Comparison of ENCODE assay signal across 8 cellular contexts in the genomic region with DNA sequence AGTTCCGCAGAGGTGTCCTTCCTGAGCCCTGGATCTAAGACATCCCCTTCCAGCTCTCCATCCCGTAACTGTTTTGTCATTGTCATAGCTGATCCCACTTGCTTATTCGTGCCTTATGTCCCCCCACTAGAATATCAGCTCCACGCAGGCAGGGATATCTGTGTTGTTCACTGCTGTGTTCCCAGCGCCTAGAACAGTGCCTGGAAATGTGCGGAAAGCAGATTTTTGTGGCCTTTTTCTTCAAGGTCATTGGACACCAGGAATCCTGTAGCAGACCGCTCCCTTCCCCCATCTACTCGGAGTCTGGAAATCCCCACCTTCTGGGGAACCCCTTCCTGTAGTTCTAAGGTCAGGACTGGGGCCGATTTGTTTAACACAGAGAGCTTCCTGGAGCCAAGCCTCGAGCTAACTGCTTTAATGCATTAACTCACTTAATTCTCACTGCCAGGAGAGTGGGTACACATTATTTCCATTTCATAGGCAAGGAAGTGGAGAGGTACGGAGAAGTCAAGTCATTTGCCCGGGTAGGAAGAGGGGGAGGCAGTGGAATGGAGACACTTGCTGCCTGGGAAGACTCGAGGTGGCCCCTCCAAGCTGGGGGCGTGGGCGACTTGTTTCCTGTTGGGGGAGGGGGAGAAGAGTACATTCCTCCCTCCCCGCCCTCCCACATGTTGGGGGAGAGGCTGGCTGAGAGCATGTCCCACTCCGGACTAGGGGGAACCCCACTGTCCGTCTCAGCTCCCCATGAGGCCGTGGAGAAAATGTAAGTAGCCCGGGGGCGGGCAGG. TPM values are rescaled to one million over a fixed set of nuclear protein-coding genes. Genes with fewer than 3 reads are reported as not detected.
DNase-seq lines count a peak whose midpoint lies in the region; ATAC-seq and TF ChIP-seq lines count a peak whose summit lies in the region.

No MANE protein-coding gene starts in this region.

- peak overlapping the region; percentile 78 to 96 (median 90) for H3K4me3 Mint-ChIP-seq in naive thymus-derived CD4-positive, alpha-beta T cell

- TF ChIP-seq EP300 in stomach (IDR thresholded peaks at IDR 0.05) = no peak

- H3K27me3 ChIP-seq in GM06990 (replicated peaks; ENCODE audit: control insufficient read depth, insufficient read depth, low read length) (no peaks in the 10 kb centered on the region), WERI-Rb-1 (ENCODE audit: insufficient read depth, low read depth, severe bottlenecking) (no peaks in the 10 kb centered on the region), stomach (no peaks in the 10 kb centered on the region)
- H3K27me3 ChIP-seq in naive thymus-derived CD4-positive, alpha-beta T cell (ENCODE audit: control insufficient read depth in 2 of 2, insufficient read depth in 2 of 2, low read length in 2 of 2) = no peaks in the 10 kb centered on the region

- WGBS in stomach, 5 donors = 31 to 36% (median 35%) methylated on average over 19 to 21 of the region's 21 CpGs

- H3K27me3 Mint-ChIP-seq in naive thymus-derived CD4-positive, alpha-beta T cell = no peaks in the 10 kb centered on the region

- H3K9me3 Mint-ChIP-seq in naive thymus-derived CD4-positive, alpha-beta T cell = no peaks in the 10 kb centered on the region

- peaks cover 43 to 46% of the 10 kb centered on the region in 2 donors for H3K4me1 ChIP-seq in naive thymus-derived CD4-positive, alpha-beta T cell (ENCODE audit: control insufficient read depth in 2 of 2, insufficient read depth in 2 of 2, low read length in 2 of 2)
- peaks cover 48 to 66% (median 62%) of the 10 kb centered on the region in 4 donors for H3K4me1 ChIP-seq in stomach

- peak overlapping the region; percentile 25; the same call in 1 of the 2 replicates for H3K27ac ChIP-seq in WERI-Rb-1
- H3K27ac ChIP-seq in coronary artery = peak overlapping the region; percentile 81 to 94
- H3K27ac ChIP-seq in naive thymus-derived CD4-positive, alpha-beta T cell (ENCODE audit: low read depth, low read length) = peak overlapping the region; percentile 97
- peak overlapping the region; percentile 73 to 90 (median 87) for H3K27ac ChIP-seq in stomach

- POLR2A ChIA-PET in naive thymus-derived CD4-positive, alpha-beta T cell (lab: Charles Lee) = interaction anchor here (1.2 to 13.2 kb wide), 6 partner anchors 9 to 47 kb away, joined by 5 to 127 read pairs (median 28); no protein-coding TSS in a partner anchor

- H3K36me3 ChIP-seq in GM06990 (ENCODE audit: control insufficient read depth, insufficient read depth, low read length) = peaks cover 3% of the 10 kb centered on the region
- H3K36me3 ChIP-seq in WERI-Rb-1 = no peaks in the 10 kb centered on the region
- H3K36me3 ChIP-seq in naive thymus-derived CD4-positive, alpha-beta T cell (ENCODE audit: control insufficient read depth in 2 of 3, insufficient read depth in 3 of 3, low read length in 3 of 3) = peaks cover 0 to 5% (median 0%) of the 10 kb centered on the region in 3 experiments
- no peaks in the 10 kb centered on the region for H3K36me3 ChIP-seq in stomach

- H3K36me3 Mint-ChIP-seq in naive thymus-derived CD4-positive, alpha-beta T cell = peaks cover 0 to 6% (median 0%) of the 10 kb centered on the region in 5 donors

- H3K27ac Mint-ChIP-seq in naive thymus-derived CD4-positive, alpha-beta T cell = peak overlapping the region; percentile 75 to 96 (median 89)

- peaks cover 34 to 59% (median 52%) of the 10 kb centered on the region in 7 donors for H3K4me1 Mint-ChIP-seq in naive thymus-derived CD4-positive, alpha-beta T cell

- peak; percentile 3 for ATAC-seq in HG03095 (IDR thresholded peaks at IDR 0.05; ENCODE audit: unreplicated experiment)
- ATAC-seq in naive thymus-derived CD4-positive, alpha-beta T cell = no peak

- intact Hi-C loops in naive thymus-derived CD4-positive, alpha-beta T cell (cut with micrococcal nuclease) = loop anchor here (1.0 to 10.0 kb wide), 8 partner anchors 26 to 660 kb away; a partner anchor contains a TSS
- intact Hi-C loops in stomach (cut with DNase I; ENCODE audit: low total_unique reads) = no loop called here

- TF ChIP-seq POLR2A in stomach (IDR thresholded peaks at IDR 0.05) = no peak

- H3K4me3 ChIP-seq in GM06990 (replicated peaks; ENCODE audit: low read depth, low read length) (peak overlapping the region; percentile 83), WERI-Rb-1 (ENCODE audit: low read depth, low read length) (peak overlapping the region; percentile 45), coronary artery (peak overlapping the region; percentile 93), stomach (peak overlapping the region; percentile 79 to 83 (median 82))
- peak overlapping the region; percentile 68 for H3K4me3 ChIP-seq in naive thymus-derived CD4-positive, alpha-beta T cell (ENCODE audit: low read length)

- no peak for TF ChIP-seq CTCF in GM06990 (IDR thresholded peaks at IDR 0.05; ENCODE audit: insufficient read depth, low read length, poor library complexity, severe bottlenecking)
- TF ChIP-seq CTCF in WERI-Rb-1 (IDR thresholded peaks at IDR 0.05; ENCODE audit: low read depth, low read length) = no peak
- TF ChIP-seq CTCF in coronary artery (IDR thresholded peaks at IDR 0.05) = no peak
- no peak for TF ChIP-seq CTCF in stomach (IDR thresholded peaks at IDR 0.05)

- CTCF ChIA-PET in naive thymus-derived CD4-positive, alpha-beta T cell (lab: Charles Lee) = interaction anchor here (0.5 to 13.9 kb wide), 14 partner anchors 8 to 979 kb away, joined by 3 to 462 read pairs (median 3); no protein-coding TSS in a partner anchor

- DNase-seq in GM06990 (ENCODE audit: extremely low read depth, insufficient read length) = no peak
- no peak for DNase-seq in WERI-Rb-1
- DNase-seq in coronary artery (ENCODE audit: low spot score) = no peak
- peak in 5 of 9 donors; percentile 33 to 79 (median 49) for DNase-seq in naive thymus-derived CD4-positive, alpha-beta T cell
- no peak for DNase-seq in stomach
- no peak for DNase-seq in MV-4-11 (lab: John Stamatoyannopoulos, UW)
- no peak for DNase-seq in NCI-H748 treated with DMSO at 0.1 percent for 48 hours (lab: John Stamatoyannopoulos, UW)

- H3K9me3 ChIP-seq in WERI-Rb-1 (ENCODE audit: severe bottlenecking) (no peaks in the 10 kb centered on the region), stomach (no peaks in the 10 kb centered on the region)
- no peaks in the 10 kb centered on the region for H3K9me3 ChIP-seq in naive thymus-derived CD4-positive, alpha-beta T cell (ENCODE audit: control insufficient read depth in 2 of 3, low read length in 3 of 3)

RNA-seq across cellular contexts. Expression of a gene that starts 1.2 kb away (rescaled TPM):
- 10 to 100 TPM; 18.5 to 71.4 (median 29.8) TPM for total RNA-seq in naive thymus-derived CD4-positive, alpha-beta T cell
- 1 to 10 TPM; 3.5 to 7.8 TPM for polyA plus RNA-seq in naive thymus-derived CD4-positive, alpha-beta T cell
- 10 to 100 TPM in 2 of 5 donors, 1 to 10 TPM in 3; 5.3 to 21.7 (median 9.8) TPM for total RNA-seq in stomach
- 1 to 10 TPM; 2.5 to 8.1 (median 7.3) TPM for polyA plus RNA-seq in stomach

RNA-seq across cellular contexts. Expression of a gene that starts 35.7 kb away (rescaled TPM):
- total RNA-seq in naive thymus-derived CD4-positive, alpha-beta T cell = 1 to 10 TPM; 1.2 to 6.8 (median 5.4) TPM
- under 1 TPM; 0.65 to 0.91 TPM for polyA plus RNA-seq in naive thymus-derived CD4-positive, alpha-beta T cell
- 10 to 100 TPM in 4 of 5 donors, 1 to 10 TPM in 1; 7.0 to 59.3 (median 18.7) TPM for total RNA-seq in stomach
- polyA plus RNA-seq in stomach = 10 to 100 TPM; 13.3 to 42.0 (median 16.8) TPM

Comparison
In these comparisons a context has a peak if more than half of its experiments do, and no peak if none do; other contexts are left out.
1. DNase-seq: peak in naive thymus-derived CD4-positive, alpha-beta T cell (5 of 9); none in GM06990 (single experiment), WERI-Rb-1 (single experiment), coronary artery (single experiment), stomach (single experiment), MV-4-11 (single experiment) and NCI-H748 treated with DMSO at 0.1 percent for 48 hours (single experiment).
2. H3K27ac ChIP-seq: peak in every context shown above with its lines; median percentile 97 in naive thymus-derived CD4-positive, alpha-beta T cell; 88 in coronary artery; 87 in stomach; 25 in WERI-Rb-1.
3. Peak in every context shown above with its lines, with median percentiles within 50 percentile points of each other: H3K4me3 ChIP-seq.